ENCODE assay signal across 29 cellular contexts in genomic region chr15:59256538-59256937, GRCh38. TPM values are rescaled to one million over a fixed set of nuclear protein-coding genes. Genes with fewer than 3 reads are reported as not detected.
DNase-seq lines count a peak whose midpoint lies in the region; ATAC-seq, FAIRE-seq and TF ChIP-seq lines count a peak whose summit lies in the region.
"Had no signal": no experiment of that assay in that cellular context is flagged by ENCODE, and none has a peak within 500 bp of the region (broad histone marks: within the 10 kb centered on the region; RNA-seq: fewer than 3 reads in every experiment).

No MANE protein-coding gene starts in this region.

- H3K9me3 ChIP-seq in left lung (no peaks in the 10 kb centered on the region), smooth muscle cell (replicated peaks; ENCODE audit: low read depth) (no peaks in the 10 kb centered on the region)
- H3K9me3 ChIP-seq: gastrocnemius medialis, neutrophil, thyroid gland had no signal

- H2AFZ ChIP-seq in smooth muscle cell (ENCODE audit: low read depth), result no peak overlapping the region

- H3K9me3 Mint-ChIP-seq in activated naive CD4-positive, alpha-beta T cell treated with anti-CD3 and anti-CD28 coated beads, Interleukin-2, amount 50 U/mL, for 24 hours, result no peaks in the 10 kb centered on the region
- no peaks in the 10 kb centered on the region for H3K9me3 Mint-ChIP-seq in activated naive CD4-positive, alpha-beta T cell treated with anti-CD3 and anti-CD28 coated beads, Interleukin-2, amount 10 ng/mL, durations not matched to agents 7 days and 5 days
- H3K9me3 Mint-ChIP-seq in activated T-helper 2 cell treated with anti-CD3 and anti-CD28 coated beads, Interferon-gamma antibody, Interleukin-2, Interleukin-4, amounts not matched to agents 10 μg/mL and 5 μg/mL and 100 μg/mL, durations not matched to agents 14 hours and 24 hours and 36 hours, result no peaks in the 10 kb centered on the region
- H3K9me3 Mint-ChIP-seq: activated naive CD4-positive, alpha-beta T cell treated with anti-CD3 and anti-CD28 coated beads, Interleukin-2, amount 50 U/mL, for 72 hours; stimulated activated memory B cell treated with anti-CD40 and anti-IgM and Interleukin-4, amounts not matched to agents 10 μg/mL and 1 μg/mL and 100 μg/mL, for 72 hours had no signal

- no peaks in the 10 kb centered on the region for H3K27me3 ChIP-seq in left lung
- no peaks in the 10 kb centered on the region for H3K27me3 ChIP-seq in smooth muscle cell (ENCODE audit: low read depth)
- H3K27me3 ChIP-seq: gastrocnemius medialis, neutrophil, thyroid gland had no signal

- no peak overlapping the region for H3K4me2 ChIP-seq in smooth muscle cell

- no peaks in the 10 kb centered on the region for H3K27me3 Mint-ChIP-seq in activated naive CD4-positive, alpha-beta T cell treated with anti-CD3 and anti-CD28 coated beads, Interleukin-2, amount 50 U/mL, for 24 hours
- H3K27me3 Mint-ChIP-seq in activated naive CD4-positive, alpha-beta T cell treated with anti-CD3 and anti-CD28 coated beads, Interleukin-2, amount 10 ng/mL, durations not matched to agents 7 days and 5 days, result peaks cover 10% of the 10 kb centered on the region
- H3K27me3 Mint-ChIP-seq in activated T-helper 2 cell treated with anti-CD3 and anti-CD28 coated beads, Interferon-gamma antibody, Interleukin-2, Interleukin-4, amounts not matched to agents 10 μg/mL and 5 μg/mL and 100 μg/mL, durations not matched to agents 14 hours and 24 hours and 36 hours (ENCODE audit: low read depth), result peaks cover 1% of the 10 kb centered on the region
- H3K27me3 Mint-ChIP-seq: stimulated activated memory B cell treated with anti-CD40 and anti-IgM and Interleukin-4, amounts not matched to agents 10 μg/mL and 1 μg/mL and 100 μg/mL, for 72 hours had no signal

- peaks cover 8% of the 10 kb centered on the region for H3K4me1 Mint-ChIP-seq in activated naive CD4-positive, alpha-beta T cell treated with anti-CD3 and anti-CD28 coated beads, Interleukin-2, amount 50 U/mL, for 24 hours
- H3K4me1 Mint-ChIP-seq in activated naive CD4-positive, alpha-beta T cell treated with anti-CD3 and anti-CD28 coated beads, Interleukin-2, amount 10 ng/mL, durations not matched to agents 7 days and 5 days, result peaks cover 43% of the 10 kb centered on the region
- H3K4me1 Mint-ChIP-seq in activated T-helper 2 cell treated with anti-CD3 and anti-CD28 coated beads, Interferon-gamma antibody, Interleukin-2, Interleukin-4, amounts not matched to agents 10 μg/mL and 5 μg/mL and 100 μg/mL, durations not matched to agents 14 hours and 24 hours and 36 hours (ENCODE audit: low read depth), result peaks cover 50% of the 10 kb centered on the region

- no peak overlapping the region for H3K9ac ChIP-seq in smooth muscle cell (ENCODE audit: low read depth)

- intact Hi-C loops in activated T-helper 2 cell treated with anti-CD3 and anti-CD28 coated beads, Interferon-gamma antibody, Interleukin-2, Interleukin-4, amounts not matched to agents 10 μg/mL and 5 μg/mL and 100 μg/mL, durations not matched to agents 14 hours and 24 hours and 36 hours (cut with micrococcal nuclease), result loop anchor here (1.0 to 10.0 kb wide), 4 partner anchors 44 to 272 kb away; partner anchors contain the start of genes MYO1E and RNF111
- intact Hi-C loops in left lung (cut with DNase I), result no loop called here

- H3F3A ChIP-seq in smooth muscle cell (ENCODE audit: low read depth), result no peaks in the 10 kb centered on the region

- H3K36me3 ChIP-seq in left lung (peaks cover 0 to 7% of the 10 kb centered on the region in 2 donors), smooth muscle cell (ENCODE audit: low read depth) (peaks cover 6% of the 10 kb centered on the region)
- H3K36me3 ChIP-seq: neutrophil, thyroid gland had no signal

- TF ChIP-seq CTCF in left lung (IDR thresholded peaks at IDR 0.05) (no peak), smooth muscle cell (IDR thresholded peaks at IDR 0.05; ENCODE audit: borderline replicate concordance, insufficient read depth, poor library complexity, severe bottlenecking) (no peak)

- FAIRE-seq in RCC 7860 (lab: Jason Lieb, UNC), result no peak

- no peaks in the 10 kb centered on the region for H3K4me1 ChIP-seq in left lung
- peaks cover 8% of the 10 kb centered on the region for H3K4me1 ChIP-seq in smooth muscle cell (ENCODE audit: low read depth)
- H3K4me1 ChIP-seq: gastrocnemius medialis, thyroid gland had no signal

- H3K4me3 ChIP-seq in left lung (no peak overlapping the region), smooth muscle cell (no peak overlapping the region)
- H3K4me3 ChIP-seq: gastrocnemius medialis, thyroid gland had no signal

- ATAC-seq in left lung (peak; percentile 72), GM21515 (IDR thresholded peaks at IDR 0.05; ENCODE audit: unreplicated experiment) (no peak)
- ATAC-seq: gastrocnemius medialis; stimulated activated memory B cell treated with anti-CD40 and anti-IgM and Interleukin-4, amounts not matched to agents 10 μg/mL and 1 μg/mL and 100 μg/mL, for 72 hours had no signal

- H3K79me2 ChIP-seq in smooth muscle cell (ENCODE audit: low read depth), result no peaks in the 10 kb centered on the region

- H3K36me3 Mint-ChIP-seq in activated naive CD4-positive, alpha-beta T cell treated with anti-CD3 and anti-CD28 coated beads, Interleukin-2, amount 50 U/mL, for 24 hours, result no peaks in the 10 kb centered on the region
- H3K36me3 Mint-ChIP-seq in activated naive CD4-positive, alpha-beta T cell treated with anti-CD3 and anti-CD28 coated beads, Interleukin-2, amount 10 ng/mL, durations not matched to agents 7 days and 5 days, result peaks cover 20% of the 10 kb centered on the region
- peaks cover 39% of the 10 kb centered on the region for H3K36me3 Mint-ChIP-seq in activated T-helper 2 cell treated with anti-CD3 and anti-CD28 coated beads, Interferon-gamma antibody, Interleukin-2, Interleukin-4, amounts not matched to agents 10 μg/mL and 5 μg/mL and 100 μg/mL, durations not matched to agents 14 hours and 24 hours and 36 hours (ENCODE audit: low read depth)
- H3K36me3 Mint-ChIP-seq: activated naive CD4-positive, alpha-beta T cell treated with anti-CD3 and anti-CD28 coated beads, Interleukin-2, amount 50 U/mL, for 72 hours had no signal

- WGBS in smooth muscle cell (ENCODE audit: low lambda C conversion rate), result 73% methylated on average over 6 of the region's 6 CpGs

- peak overlapping the region; percentile 41 for H3K27ac Mint-ChIP-seq in activated naive CD4-positive, alpha-beta T cell treated with anti-CD3 and anti-CD28 coated beads, Interleukin-2, amount 50 U/mL, for 24 hours
- H3K27ac Mint-ChIP-seq in activated naive CD4-positive, alpha-beta T cell treated with anti-CD3 and anti-CD28 coated beads, Interleukin-2, amount 10 ng/mL, durations not matched to agents 7 days and 5 days, result no peak overlapping the region
- H3K27ac Mint-ChIP-seq in activated T-helper 2 cell treated with anti-CD3 and anti-CD28 coated beads, Interferon-gamma antibody, Interleukin-2, Interleukin-4, amounts not matched to agents 10 μg/mL and 5 μg/mL and 100 μg/mL, durations not matched to agents 14 hours and 24 hours and 36 hours, result peak overlapping the region; percentile 35
- H3K27ac Mint-ChIP-seq: activated naive CD4-positive, alpha-beta T cell treated with anti-CD3 and anti-CD28 coated beads, Interleukin-2, amount 50 U/mL, for 72 hours had no signal

- CTCF ChIA-PET in activated naive CD4-positive, alpha-beta T cell treated with anti-CD3 and anti-CD28 coated beads, Interleukin-2, amount 10 ng/mL, durations not matched to agents 7 days and 5 days (lab: Charles Lee), result interaction anchor here (0.6 to 0.9 kb wide), 2 partner anchors 8 to 34 kb away, joined by 3 read pairs; no protein-coding TSS in a partner anchor

- H3K27ac ChIP-seq in left lung (no peak overlapping the region), smooth muscle cell (ENCODE audit: low read depth) (no peak overlapping the region)
- H3K27ac ChIP-seq: gastrocnemius medialis, HL-60, neutrophil, thyroid gland had no signal

- peaks cover 3% of the 10 kb centered on the region for H4K20me1 ChIP-seq in smooth muscle cell (ENCODE audit: low read depth)

- no peak for DNase-seq in activated naive CD4-positive, alpha-beta T cell treated with anti-CD3 and anti-CD28 coated beads, Interleukin-2, amount 10 ng/mL, durations not matched to agents 7 days and 5 days
- DNase-seq in activated T-helper 2 cell treated with anti-CD3 and anti-CD28 coated beads, Interferon-gamma antibody, Interleukin-2, Interleukin-4, amounts not matched to agents 10 μg/mL and 5 μg/mL and 100 μg/mL, durations not matched to agents 14 hours and 24 hours and 36 hours (ENCODE audit: low spot score), result no peak
- DNase-seq in left lung, result no peak
- no peak for DNase-seq in RCC 7860 (ENCODE audit: low spot score)
- DNase-seq in medulla oblongata (ENCODE audit: extremely low spot score), result no peak
- DNase-seq in smooth muscle cell (lab: John Stamatoyannopoulos, UW; ENCODE audit: unreplicated experiment), result no peak
- DNase-seq: activated CD4-positive, CD25-positive, alpha-beta regulatory T cell; activated T-cell treated with anti-CD3 and anti-CD28 coated beads, Interleukin-2, amount 50 U/mL, for 48 hours; C1 segment of cervical spinal cord; erythroblast; gastrocnemius medialis; islet precursor cell; NCI-H1417; NCI-H2107; NCI-H524 treated with DMSO at 0.1 percent for 48 hours; thyroid gland had no signal

- H3K4me3 Mint-ChIP-seq in activated naive CD4-positive, alpha-beta T cell treated with anti-CD3 and anti-CD28 coated beads, Interleukin-2, amount 50 U/mL, for 24 hours, result no peak overlapping the region
- no peak overlapping the region for H3K4me3 Mint-ChIP-seq in activated naive CD4-positive, alpha-beta T cell treated with anti-CD3 and anti-CD28 coated beads, Interleukin-2, amount 10 ng/mL, durations not matched to agents 7 days and 5 days
- H3K4me3 Mint-ChIP-seq in activated T-helper 2 cell treated with anti-CD3 and anti-CD28 coated beads, Interferon-gamma antibody, Interleukin-2, Interleukin-4, amounts not matched to agents 10 μg/mL and 5 μg/mL and 100 μg/mL, durations not matched to agents 14 hours and 24 hours and 36 hours (ENCODE audit: low read depth), result no peak overlapping the region

RNA-seq across cellular contexts. Expression of gene LDHAL6B, which starts 49.9 kb away (rescaled TPM):
- total RNA-seq in activated T-helper 2 cell treated with anti-CD3 and anti-CD28 coated beads, Interferon-gamma antibody, Interleukin-2, Interleukin-4, amounts not matched to agents 10 μg/mL and 5 μg/mL and 100 μg/mL, durations not matched to agents 14 hours and 24 hours and 36 hours, result not detected in 2 replicates
- total RNA-seq in left lung (not detected), smooth muscle cell (not detected in 2 replicates)
- 0.20 TPM in 1 of 2 replicates, not detected in the other for polyA plus RNA-seq in smooth muscle cell
- total RNA-seq: activated CD8-positive, alpha-beta T cell treated with anti-CD3 and anti-CD28 coated beads, Interleukin-2, amount 10 ng/mL, durations not matched to agents 7 days and 5 days; activated naive CD4-positive, alpha-beta T cell treated with anti-CD3 and anti-CD28 coated beads, Interleukin-2, amount 50 U/mL, for 72 hours; cerebellum; gastrocnemius medialis; H4; IMR-90; lung microvascular endothelial cell; pulmonary artery endothelial cell; skeletal muscle tissue had no signal
- polyA plus RNA-seq: IMR-90 had no signal
